ENCODE assay signal across 8 cellular contexts in genomic region chr16:69310479-69311114, GRCh38. TPM values are rescaled to one million over a fixed set of nuclear protein-coding genes. Genes with fewer than 3 reads are reported as not detected.
DNase-seq lines count a peak whose midpoint lies in the region; TF ChIP-seq lines count a peak whose summit lies in the region.

No MANE protein-coding gene starts in this region.

- H3K79me1 ChIP-seq in trophoblast cell (ENCODE audit: low read length) = peaks cover 2% of the 10 kb centered on the region

- H3K4me3 Mint-ChIP-seq in T-helper 2 cell treated with Interferon-gamma antibody and Interleukin-4, amounts not matched to agents 5 μg/mL and 100 μg/mL, for 36 hours = peak overlapping the region; percentile 83

- H3K27ac ChIP-seq in trophoblast cell (ENCODE audit: low read depth, low read length) = no peak overlapping the region

- H2AK5ac ChIP-seq in trophoblast cell (ENCODE audit: low read length) = no peak overlapping the region

- no peak overlapping the region for H3K4ac ChIP-seq in trophoblast cell (ENCODE audit: low read depth, low read length)

- no peaks in the 10 kb centered on the region for H3K27me3 Mint-ChIP-seq in T-helper 2 cell treated with Interferon-gamma antibody and Interleukin-4, amounts not matched to agents 5 μg/mL and 100 μg/mL, for 36 hours (ENCODE audit: low read depth)

- H3K9ac ChIP-seq in NT2/D1 (ENCODE audit: insufficient read length, low read depth) = peak overlapping the region; percentile 29
- H3K9ac ChIP-seq in trophoblast cell (ENCODE audit: low read length) = no peak overlapping the region

- H3K4me1 ChIP-seq in NT2/D1 (ENCODE audit: insufficient read depth, insufficient read length) (no peaks in the 10 kb centered on the region), trophoblast cell (ENCODE audit: control insufficient read depth in 1 of 2, insufficient read depth in 2 of 2, low read length in 2 of 2) (peaks cover 3% of the 10 kb centered on the region in 2 experiments)

- H3K79me2 ChIP-seq in trophoblast cell (ENCODE audit: control insufficient read depth, insufficient read depth, low read length, poor library complexity) = peaks cover 8% of the 10 kb centered on the region

- peak overlapping the region; percentile 5 for H4K12ac ChIP-seq in trophoblast cell (ENCODE audit: low read depth, low read length)

- H2BK12ac ChIP-seq in trophoblast cell (ENCODE audit: low read length) = no peak overlapping the region

- H3K36me3 ChIP-seq in NT2/D1 (ENCODE audit: insufficient read depth, insufficient read length, low read length) (peaks cover 27% of the 10 kb centered on the region), trophoblast cell (ENCODE audit: control insufficient read depth in 1 of 2, insufficient read depth in 2 of 2, low read length in 2 of 2) (peaks cover 9 to 11% of the 10 kb centered on the region in 2 experiments)

- H3K9me3 Mint-ChIP-seq in T-helper 2 cell treated with Interferon-gamma antibody and Interleukin-4, amounts not matched to agents 5 μg/mL and 100 μg/mL, for 36 hours = no peaks in the 10 kb centered on the region

- no peak overlapping the region for H3K14ac ChIP-seq in trophoblast cell (ENCODE audit: low read length)

- peaks cover 28% of the 10 kb centered on the region for H3K36me3 Mint-ChIP-seq in T-helper 2 cell treated with Interferon-gamma antibody and Interleukin-4, amounts not matched to agents 5 μg/mL and 100 μg/mL, for 36 hours (ENCODE audit: low read depth)

- H2AFZ ChIP-seq in trophoblast cell (ENCODE audit: insufficient read depth, low read length, poor library complexity) = peak overlapping the region; percentile 32

- DNase-seq in T-helper 2 cell treated with Interferon-gamma antibody and Interleukin-4, amounts not matched to agents 5 μg/mL and 100 μg/mL, for 36 hours (ENCODE audit: low spot score) = no peak
- no peak for DNase-seq in T-helper 2 cell
- DNase-seq in NT2/D1 (ENCODE audit: low read depth, low spot score) = no peak
- no peak for DNase-seq in epithelial cell of proximal tubule (ENCODE audit: low read depth)
- DNase-seq in trophoblast cell = no peak
- no peak for DNase-seq in D341Med (ENCODE audit: low spot score)
- no peak for DNase-seq in NCI-H2171 (lab: John Stamatoyannopoulos, UW)
- no peak for DNase-seq in NCI-H748 (lab: John Stamatoyannopoulos, UW; ENCODE audit: unreplicated experiment)

- no peak overlapping the region for H3K23ac ChIP-seq in trophoblast cell (ENCODE audit: low read length)

- no peaks in the 10 kb centered on the region for H3K9me3 ChIP-seq in NT2/D1 (ENCODE audit: insufficient read depth, low read length)
- H3K9me3 ChIP-seq in trophoblast cell (ENCODE audit: insufficient read depth, low read depth, low read length) = no peaks in the 10 kb centered on the region

- no peak for TF ChIP-seq CTCF in epithelial cell of proximal tubule (conservative IDR thresholded peaks at IDR 0.05; ENCODE audit: low read depth, low read length)

- peaks cover 18% of the 10 kb centered on the region for H3K4me1 Mint-ChIP-seq in T-helper 2 cell treated with Interferon-gamma antibody and Interleukin-4, amounts not matched to agents 5 μg/mL and 100 μg/mL, for 36 hours (ENCODE audit: low read depth)

- H3K18ac ChIP-seq in trophoblast cell (ENCODE audit: low read length) = no peak overlapping the region

- H4K91ac ChIP-seq in trophoblast cell (ENCODE audit: low read depth, low read length) = peak overlapping the region; percentile 33

- no peak overlapping the region for H2BK5ac ChIP-seq in trophoblast cell (ENCODE audit: low read depth, low read length, poor library complexity)

- no peak overlapping the region for H2BK120ac ChIP-seq in trophoblast cell (ENCODE audit: insufficient read depth, low read length, poor library complexity)

- peak overlapping the region; percentile 19 for H3K4me3 ChIP-seq in NT2/D1 (ENCODE audit: insufficient read length, low read depth)
- peak overlapping the region; percentile 50 for H3K4me3 ChIP-seq in epithelial cell of proximal tubule (ENCODE audit: low read depth, low read length)
- peak overlapping the region; percentile 60 for H3K4me3 ChIP-seq in trophoblast cell (ENCODE audit: low read depth, low read length)

- no CpG with 5 or more reads among the region's 23 CpGs for WGBS in trophoblast cell (ENCODE audit: extremely low coverage, insufficient coverage, insufficient read length)

- H4K8ac ChIP-seq in trophoblast cell (ENCODE audit: low read depth, low read length) = peak overlapping the region; percentile 60

- no peaks in the 10 kb centered on the region for H3K27me3 ChIP-seq in NT2/D1 (ENCODE audit: insufficient read depth, insufficient read length)
- H3K27me3 ChIP-seq in trophoblast cell (ENCODE audit: insufficient read depth, low read length) = no peaks in the 10 kb centered on the region

- H3K4me2 ChIP-seq in trophoblast cell (ENCODE audit: low read length) = peak overlapping the region; percentile 83

- peak overlapping the region; percentile 85 for H3K27ac Mint-ChIP-seq in T-helper 2 cell treated with Interferon-gamma antibody and Interleukin-4, amounts not matched to agents 5 μg/mL and 100 μg/mL, for 36 hours

RNA-seq across cellular contexts. Expression of gene VPS4A, which starts 0.6 kb away (rescaled TPM):
- total RNA-seq in epithelial cell of proximal tubule = 31.0 and 35.4 TPM in 2 replicates
- 24.7 and 25.2 TPM in 2 replicates for polyA plus RNA-seq in trophoblast cell (2013)

RNA-seq across cellular contexts. Expression of gene PDF, which starts 19.8 kb away (rescaled TPM):
- 23.8 and 36.8 TPM in 2 replicates for total RNA-seq in epithelial cell of proximal tubule
- 9.9 and 10.6 TPM in 2 replicates for polyA plus RNA-seq in trophoblast cell (2013)

RNA-seq across cellular contexts. Expression of gene COG8, which starts 28.8 kb away (rescaled TPM):
- total RNA-seq in epithelial cell of proximal tubule = 39.4 and 45.4 TPM in 2 replicates
- 21.2 and 21.4 TPM in 2 replicates for polyA plus RNA-seq in trophoblast cell (2013)

RNA-seq across cellular contexts. Expression of gene NIP7, which starts 29.0 kb away (rescaled TPM):
- 27.2 and 42.9 TPM in 2 replicates for total RNA-seq in epithelial cell of proximal tubule
- polyA plus RNA-seq in trophoblast cell (2013) = 19.3 and 20.2 TPM in 2 replicates

RNA-seq across cellular contexts. Expression of gene TMED6, which starts 41.0 kb away (rescaled TPM):
- not detected in 2 replicates for total RNA-seq in epithelial cell of proximal tubule
- polyA plus RNA-seq in trophoblast cell (2013) = 0.11 and 0.14 TPM in 2 replicates
